25 cellular contexts compared by ENCODE assay signal in the genomic region with DNA sequence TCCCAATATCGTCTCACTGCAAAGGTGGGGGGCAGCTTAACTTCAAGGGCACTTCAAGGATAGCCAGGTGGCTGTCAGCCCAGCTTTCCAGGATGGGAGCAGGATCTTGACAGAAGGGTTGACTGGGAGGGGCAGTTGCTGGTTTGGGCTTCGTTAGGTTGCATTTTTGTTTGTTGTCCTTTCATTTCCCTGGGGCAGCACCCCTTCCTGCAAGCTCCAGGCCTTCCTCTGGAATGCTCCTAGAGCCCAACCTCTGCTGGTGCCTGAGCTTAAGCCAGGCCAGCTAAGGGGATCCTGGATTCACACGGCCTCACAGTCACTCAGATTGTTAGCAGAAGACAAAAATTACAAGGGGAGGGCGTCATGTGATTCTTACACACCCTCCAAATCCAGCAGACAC. TPM values are rescaled to one million over a fixed set of nuclear protein-coding genes. Genes with fewer than 3 reads are reported as not detected.
DNase-seq lines count a peak whose midpoint lies in the region; ATAC-seq, FAIRE-seq and TF ChIP-seq lines count a peak whose summit lies in the region.
"Had no signal": no experiment of that assay in that cellular context is flagged by ENCODE, and none has a peak within 500 bp of the region (broad histone marks: within the 10 kb centered on the region; RNA-seq: fewer than 3 reads in every experiment).

No MANE protein-coding gene starts in this region.

- 0% methylated on average over 4 of the region's 4 CpGs for WGBS in K562 (ENCODE audit: insufficient coverage, low coverage, missing lambda C conversion rate)

- no peak for ATAC-seq in natural killer cell
- ATAC-seq in natural killer cell treated with Interleukin-12 subunit alpha and Interleukin-12 subunit beta and Interleukin-15 and Interleukin-18, amount 100 ng/mL, for 72 hours: no peak
- ATAC-seq in K562: no peak
- no peak for ATAC-seq in left lobe of liver
- ATAC-seq in GM21367 (IDR thresholded peaks at IDR 0.05; ENCODE audit: unreplicated experiment): no peak
- ATAC-seq: HepG2, SK-N-SH treated with all-trans-retinoic acid at 6 μM for 48 hours had no signal

- peaks cover 6% of the 10 kb centered on the region for H3K36me3 Mint-ChIP-seq in natural killer cell
- no peaks in the 10 kb centered on the region for H3K36me3 Mint-ChIP-seq in natural killer cell treated with Interleukin-12 subunit alpha and Interleukin-12 subunit beta and Interleukin-15 and Interleukin-18, amount 100 ng/mL, for 72 hours
- peaks cover 17% of the 10 kb centered on the region for H3K36me3 Mint-ChIP-seq in activated CD4-positive, alpha-beta T cell treated with anti-CD3 and anti-CD28 coated beads, Interleukin-2, amount 10 ng/mL, durations not matched to agents 7 days and 5 days (ENCODE audit: low read depth)

- no peak overlapping the region for H3K4me2 ChIP-seq in K562 (ENCODE audit: insufficient read depth, low read length)
- H3K4me2 ChIP-seq: PC-9 had no signal

- DNase-seq in natural killer cell (no peak), K562 (ENCODE audit: extremely low read depth in 1 of 4, low spot score in 3 of 4) (no peak), left lobe of liver (ENCODE audit: low spot score) (peak; percentile 14), ascending aorta (ENCODE audit: low spot score in 2 of 2) (no peak)
- no peak for DNase-seq in natural killer cell treated with Interleukin-12 subunit alpha and Interleukin-12 subunit beta and Interleukin-15 and Interleukin-18, amount 100 ng/mL, for 72 hours (ENCODE audit: low spot score)
- no peak for DNase-seq in activated CD4-positive, alpha-beta T cell treated with anti-CD3 and anti-CD28 coated beads, Interleukin-2, amount 10 ng/mL, durations not matched to agents 7 days and 5 days
- DNase-seq: DMS79, GM23248, KG1, NCI-H1092 treated with DMSO at 0.1 percent for 48 hours, NCI-H1436 treated with DMSO at 0.1 percent for 48 hours, NCI-H1930, PC-9, RPMI8226 had no signal

- peaks cover 70 to 83% of the 10 kb centered on the region in 2 donors for H3K27me3 Mint-ChIP-seq in natural killer cell (ENCODE audit: low read depth in 2 of 2)
- peaks cover 58 to 74% of the 10 kb centered on the region in 2 donors for H3K27me3 Mint-ChIP-seq in natural killer cell treated with Interleukin-12 subunit alpha and Interleukin-12 subunit beta and Interleukin-15 and Interleukin-18, amount 100 ng/mL, for 72 hours
- peaks cover 90% of the 10 kb centered on the region for H3K27me3 Mint-ChIP-seq in activated CD4-positive, alpha-beta T cell treated with anti-CD3 and anti-CD28 coated beads, Interleukin-2, amount 10 ng/mL, durations not matched to agents 7 days and 5 days

- peaks cover 48 to 65% of the 10 kb centered on the region in 2 donors for H3K4me1 Mint-ChIP-seq in natural killer cell
- peaks cover 39% of the 10 kb centered on the region in 2 donors for H3K4me1 Mint-ChIP-seq in natural killer cell treated with Interleukin-12 subunit alpha and Interleukin-12 subunit beta and Interleukin-15 and Interleukin-18, amount 100 ng/mL, for 72 hours (ENCODE audit: low read depth in 2 of 2)
- H3K4me1 Mint-ChIP-seq in activated CD4-positive, alpha-beta T cell treated with anti-CD3 and anti-CD28 coated beads, Interleukin-2, amount 10 ng/mL, durations not matched to agents 7 days and 5 days: peaks cover 29% of the 10 kb centered on the region

- H3K27ac Mint-ChIP-seq in natural killer cell: no peak overlapping the region
- no peak overlapping the region for H3K27ac Mint-ChIP-seq in natural killer cell treated with Interleukin-12 subunit alpha and Interleukin-12 subunit beta and Interleukin-15 and Interleukin-18, amount 100 ng/mL, for 72 hours
- H3K27ac Mint-ChIP-seq in activated CD4-positive, alpha-beta T cell treated with anti-CD3 and anti-CD28 coated beads, Interleukin-2, amount 10 ng/mL, durations not matched to agents 7 days and 5 days: no peak overlapping the region

- H3K9me1 ChIP-seq in K562 (ENCODE audit: control insufficient read depth, insufficient read depth, low read length): no peaks in the 10 kb centered on the region

- H3K9ac ChIP-seq in K562 (ENCODE audit: insufficient read depth in 1 of 2, low read depth in 2 of 2, low read length in 2 of 2): no peak overlapping the region
- H3K9ac ChIP-seq: GM23248 had no signal

- H3K36me3 ChIP-seq in K562 (ENCODE audit: control insufficient read depth, insufficient read depth, low read length): no peaks in the 10 kb centered on the region
- H3K36me3 ChIP-seq in ascending aorta: no peaks in the 10 kb centered on the region
- H3K36me3 ChIP-seq: HAP-1 had no signal

- H3K4me1 ChIP-seq in K562 (replicated peaks in 1 of 2; ENCODE audit: control insufficient read depth in 2 of 2, insufficient read depth in 2 of 2, low read length in 2 of 2): peaks cover 0 to 19% of the 10 kb centered on the region in 2 experiments; a peak in 1 of 5 replicates
- H3K4me1 ChIP-seq in ascending aorta: no peaks in the 10 kb centered on the region

- in situ Hi-C loops in K562 (cut with MboI): no loop called here

- BruUV-seq in K562 (replicated peaks; lab: Mats Ljungman, UMichigan): no TSS peak

- TF ChIP-seq POLR2A in K562 (conservative IDR thresholded peaks at IDR 0.05): no peak

- FAIRE-seq in K562 (lab: Jason Lieb, UNC): peak; percentile 15
- FAIRE-seq: D721Med, HepG2 had no signal

- H3K27ac ChIP-seq in K562 (ENCODE audit: extremely low read depth, low read depth, low read length) (no peak overlapping the region), ascending aorta (no peak overlapping the region)
- H3K27ac ChIP-seq: GM23248, HL-60, PC-9 had no signal

- H3K9me3 Mint-ChIP-seq in natural killer cell: no peaks in the 10 kb centered on the region
- H3K9me3 Mint-ChIP-seq in natural killer cell treated with Interleukin-12 subunit alpha and Interleukin-12 subunit beta and Interleukin-15 and Interleukin-18, amount 100 ng/mL, for 72 hours: no peaks in the 10 kb centered on the region
- H3K9me3 Mint-ChIP-seq in activated CD4-positive, alpha-beta T cell treated with anti-CD3 and anti-CD28 coated beads, Interleukin-2, amount 10 ng/mL, durations not matched to agents 7 days and 5 days: no peaks in the 10 kb centered on the region

- no peak for TF ChIP-seq RAD21 in K562 (CRISPR knock-in tag; conservative IDR thresholded peaks at IDR 0.05 in 1 of 2, IDR thresholded peaks at IDR 0.05 in 1 of 2)

- no peak overlapping the region for H2AFZ ChIP-seq in K562 (ENCODE audit: low read depth, low read length)
- H2AFZ ChIP-seq: GM23248, PC-9 had no signal

- H3K79me2 ChIP-seq in K562 (ENCODE audit: control insufficient read depth, insufficient read depth, low read length): no peaks in the 10 kb centered on the region

- no peaks in the 10 kb centered on the region; the same call in 1 of the 2 replicates for H4K20me1 ChIP-seq in K562 (replicated peaks; ENCODE audit: control insufficient read depth, insufficient read depth, low read length)

- no peak for TF ChIP-seq CTCF in natural killer cell (IDR thresholded peaks at IDR 0.05)
- no peak for TF ChIP-seq CTCF in K562 (IDR thresholded peaks at IDR 0.05 in 2 of 3, conservative IDR thresholded peaks at IDR 0.05 in 1 of 3; ENCODE audit: insufficient read depth in 2 of 3, low read depth in 1 of 3, low read length in 3 of 3)
- no peak for TF ChIP-seq CTCF in ascending aorta (IDR thresholded peaks at IDR 0.05)

- H3K4me3 ChIP-seq in K562 (no peak overlapping the region), ascending aorta (no peak overlapping the region)
- H3K4me3 ChIP-seq: GM23248, HAP-1, PC-9 had no signal

- peak overlapping the region; percentile 13 for H3K4me3 Mint-ChIP-seq in natural killer cell
- no peak overlapping the region for H3K4me3 Mint-ChIP-seq in natural killer cell treated with Interleukin-12 subunit alpha and Interleukin-12 subunit beta and Interleukin-15 and Interleukin-18, amount 100 ng/mL, for 72 hours
- no peak overlapping the region for H3K4me3 Mint-ChIP-seq in activated CD4-positive, alpha-beta T cell treated with anti-CD3 and anti-CD28 coated beads, Interleukin-2, amount 10 ng/mL, durations not matched to agents 7 days and 5 days

- TF ChIP-seq EP300 in K562 (IDR thresholded peaks at IDR 0.05; ENCODE audit: low read length): no peak

- H3K9me3 ChIP-seq in K562 (replicated peaks; ENCODE audit: control insufficient read depth, insufficient read depth, low read depth, low read length) (no peaks in the 10 kb centered on the region), ascending aorta (no peaks in the 10 kb centered on the region)
- H3K9me3 ChIP-seq: HAP-1 had no signal

- H3K27me3 ChIP-seq in K562 (ENCODE audit: control insufficient read depth in 2 of 2, insufficient read depth in 2 of 2, low read length in 2 of 2) (peaks cover 59 to 78% of the 10 kb centered on the region in 2 experiments), ascending aorta (no peaks in the 10 kb centered on the region)

- CTCF ChIA-PET in K562 (lab: Yijun Ruan, JAX; ENCODE audit: low intra/inter-chr PET ratio): no interaction called here
- CTCF ChIA-PET in activated CD4-positive, alpha-beta T cell treated with anti-CD3 and anti-CD28 coated beads, Interleukin-2, amount 10 ng/mL, durations not matched to agents 7 days and 5 days (lab: Charles Lee): interaction anchor here (1.0 to 1.5 kb wide), 2 partner anchors 21 to 106 kb away, joined by 3 to 4 read pairs; no protein-coding TSS in a partner anchor

- POLR2A ChIA-PET in K562 (lab: Yijun Ruan, JAX): interaction anchor here (0.5 kb wide), 1 partner anchor 11 kb away, joined by 3 read pairs; no protein-coding TSS in a partner anchor
- POLR2A ChIA-PET in activated CD4-positive, alpha-beta T cell treated with anti-CD3 and anti-CD28 coated beads, Interleukin-2, amount 10 ng/mL, durations not matched to agents 7 days and 5 days (lab: Charles Lee): no interaction called here

- intact Hi-C loops in natural killer cell (cut with micrococcal nuclease): loop anchor here (2.0 to 10.0 kb wide), 2 partner anchors 13 to 103 kb away; no protein-coding TSS in a partner anchor
- intact Hi-C loops in K562 (cut with micrococcal nuclease): no loop called here
- intact Hi-C loops in ascending aorta (cut with DNase I): no loop called here

RNA-seq across cellular contexts. Expression of a gene that starts 4.1 kb away (rescaled TPM):
- not detected for total RNA-seq in natural killer cell
- total RNA-seq in natural killer cell treated with Interleukin-12 subunit alpha and Interleukin-12 subunit beta and Interleukin-15 and Interleukin-18, amount 100 ng/mL, for 72 hours: not detected
- not detected in 2 replicates for total RNA-seq in K562 (2011; cell fraction: chromatin; rRNA removed; ENCODE audit: low replicate concordance)
- not detected in 2 replicates for total RNA-seq in K562 (2011; cell fraction: nucleolus; rRNA removed)
- not detected in 2 replicates for total RNA-seq in K562 (2011; cell fraction: nucleoplasm; rRNA removed)
- not detected in 2 replicates for total RNA-seq in K562 (2014; rRNA removed)
- total RNA-seq in K562 (2014; rRNA removed; fragmentation: Illumina TruSeq; extraction: Trizol): not detected in 2 replicates
- not detected in 2 replicates for total RNA-seq in K562 (2015; rRNA removed; fragmentation: Illumina TruSeq; extraction: Trizol)
- not detected in 2 replicates for total RNA-seq in K562 (2021)
- not detected in 2 replicates for polyA plus RNA-seq in K562 (2011; rRNA removed)
- polyA plus RNA-seq in K562 (2011; cell fraction: cytosol; rRNA removed): not detected in 2 replicates
- not detected in 2 replicates for polyA plus RNA-seq in K562 (2011; cell fraction: nucleus; rRNA removed)
- not detected in 2 replicates for polyA plus RNA-seq in K562 (2012)
- polyA plus RNA-seq in K562 (2014; fragmentation: Illumina TruSeq; extraction: Trizol): not detected in 2 replicates
- polyA plus RNA-seq in K562 (2014; fragmentation: Nextera tagmentation; extraction: Ambion mirVana): not detected
- not detected in 2 replicates for polyA plus RNA-seq in K562 (2014; rRNA removed)
- polyA minus RNA-seq in K562 (2011; rRNA and poly(A)+ RNA removed): not detected in 2 replicates
- polyA minus RNA-seq in K562 (2011; cell fraction: cytosol; rRNA and poly(A)+ RNA removed): not detected in 2 replicates
- not detected in 2 replicates for polyA minus RNA-seq in K562 (2011; cell fraction: nucleus; rRNA and poly(A)+ RNA removed)
- not detected for total RNA-seq in left lobe of liver
- total RNA-seq in ascending aorta: not detected
- total RNA-seq in activated CD4-positive, alpha-beta T cell treated with anti-CD3 and anti-CD28 coated beads, Interleukin-2, amount 10 ng/mL, durations not matched to agents 7 days and 5 days: not detected
- total RNA-seq: GM23248, HepG2, HT-29, NCI-H460, PC-9 had no signal
- polyA plus RNA-seq: AG04450, CD14-positive monocyte, GM23248, HepG2 had no signal

RNA-seq across cellular contexts. Expression of a gene that starts 48.3 kb away (rescaled TPM):
- total RNA-seq in natural killer cell (1 to 10 TPM in 1 of 3 donors, under 1 TPM in 2; 0.47 to 1.4 (median 0.48) TPM), K562 (2014; rRNA removed) (not detected in 2 replicates), K562 (2014; rRNA removed; fragmentation: Illumina TruSeq; extraction: Trizol) (not detected in 2 replicates), K562 (2015; rRNA removed; fragmentation: Illumina TruSeq; extraction: Trizol) (not detected in 2 replicates), K562 (2021) (not detected in 2 replicates), left lobe of liver (not detected), ascending aorta (not detected)
- total RNA-seq in natural killer cell treated with Interleukin-12 subunit alpha and Interleukin-12 subunit beta and Interleukin-15 and Interleukin-18, amount 100 ng/mL, for 72 hours: under 1 TPM in 1 of 2 donors, not detected in 1; 0.20 TPM
- not detected in 2 replicates for total RNA-seq in K562 (2011; cell fraction: chromatin; rRNA removed; ENCODE audit: low replicate concordance)
- not detected in 2 replicates for total RNA-seq in K562 (2011; cell fraction: nucleolus; rRNA removed)
- not detected in 2 replicates for total RNA-seq in K562 (2011; cell fraction: nucleoplasm; rRNA removed)
- polyA plus RNA-seq in K562 (2011; rRNA removed) (not detected in 2 replicates), K562 (2014; fragmentation: Illumina TruSeq; extraction: Trizol) (not detected in 2 replicates), K562 (2014; fragmentation: Nextera tagmentation; extraction: Ambion mirVana) (not detected), K562 (2014; rRNA removed) (not detected in 2 replicates)
- polyA plus RNA-seq in K562 (2011; cell fraction: cytosol; rRNA removed): not detected in 2 replicates
- not detected in 2 replicates for polyA plus RNA-seq in K562 (2011; cell fraction: nucleus; rRNA removed)
- not detected in 2 replicates for polyA plus RNA-seq in K562 (2012)
- polyA minus RNA-seq in K562 (2011; rRNA and poly(A)+ RNA removed): not detected in 2 replicates
- not detected in 2 replicates for polyA minus RNA-seq in K562 (2011; cell fraction: cytosol; rRNA and poly(A)+ RNA removed)
- not detected in 2 replicates for polyA minus RNA-seq in K562 (2011; cell fraction: nucleus; rRNA and poly(A)+ RNA removed)
- not detected for total RNA-seq in activated CD4-positive, alpha-beta T cell treated with anti-CD3 and anti-CD28 coated beads, Interleukin-2, amount 10 ng/mL, durations not matched to agents 7 days and 5 days
- total RNA-seq: A172, GM23248, HepG2, HT-29, NCI-H460, PC-9 had no signal
- polyA plus RNA-seq: AG04450, GM23248, HepG2 had no signal
